1 cellular context compared by ENCODE assay signal in genomic region chr7:77693830-77694583, GRCh38.
TF ChIP-seq lines count a peak whose summit lies in the region.

No MANE protein-coding gene starts in this region.

TF ChIP-seq in IMR-90, 13 proteins besides CTCF, POLR2A, EP300 and RAD21 (continued from another document):
- TF ChIP-seq USF2 (IDR thresholded peaks at IDR 0.05; ENCODE audit: low read depth, low read length), result no peak
